10 cellular contexts compared by ENCODE assay signal in genomic region chr18:79986726-79987125, GRCh38. TPM values are rescaled to one million over a fixed set of nuclear protein-coding genes. Genes with fewer than 3 reads are reported as not detected.
A peak's percentile ranks its signal among the peaks of the same experiment; 100 is the strongest.
DNase-seq lines count a peak whose midpoint lies in the region; ATAC-seq and TF ChIP-seq lines count a peak whose summit lies in the region.
"Had no signal": no experiment of that assay in that cellular context is flagged by ENCODE, and none has a peak within 500 bp of the region (broad histone marks: within the 10 kb centered on the region; RNA-seq: fewer than 3 reads in every experiment).

No MANE protein-coding gene starts in this region.

- peaks cover 43% of the 10 kb centered on the region for H3K4me1 Mint-ChIP-seq in T-helper 2 cell treated with Interferon-gamma antibody and Interleukin-4, amounts not matched to agents 5 μg/mL and 100 μg/mL, for 36 hours (ENCODE audit: low read depth)
- peaks cover 37% of the 10 kb centered on the region for H3K4me1 Mint-ChIP-seq in T-helper 17 cell
- peaks cover 59% of the 10 kb centered on the region for H3K4me1 Mint-ChIP-seq in stimulated activated memory B cell treated with anti-CD40 and anti-IgM and Interleukin-4, amounts not matched to agents 10 μg/mL and 1 μg/mL and 100 μg/mL, for 72 hours

- peaks cover 1% of the 10 kb centered on the region for H3K27me3 Mint-ChIP-seq in T-helper 2 cell treated with Interferon-gamma antibody and Interleukin-4, amounts not matched to agents 5 μg/mL and 100 μg/mL, for 36 hours (ENCODE audit: low read depth)
- H3K27me3 Mint-ChIP-seq in T-helper 17 cell, result no peaks in the 10 kb centered on the region
- H3K27me3 Mint-ChIP-seq in stimulated activated memory B cell treated with anti-CD40 and anti-IgM and Interleukin-4, amounts not matched to agents 10 μg/mL and 1 μg/mL and 100 μg/mL, for 72 hours, result no peaks in the 10 kb centered on the region

- DNase-seq in T-helper 2 cell treated with Interferon-gamma antibody and Interleukin-4, amounts not matched to agents 5 μg/mL and 100 μg/mL, for 36 hours (ENCODE audit: low spot score), result no peak
- DNase-seq in T-helper 2 cell, result no peak
- no peak for DNase-seq in T-helper 17 cell
- peak in 1 of 2 donors; percentile 36 for DNase-seq in foreskin fibroblast
- no peak for DNase-seq in NCI-H2171 treated with DMSO at 0.1 percent for 48 hours (lab: John Stamatoyannopoulos, UW)
- DNase-seq: activated CD4-positive, alpha-beta T cell treated with anti-CD3 and anti-CD28 coated beads for 48 hours; left colon had no signal

- ATAC-seq in T-helper 17 cell, result no peak
- ATAC-seq in stimulated activated memory B cell treated with anti-CD40 and anti-IgM and Interleukin-4, amounts not matched to agents 10 μg/mL and 1 μg/mL and 100 μg/mL, for 72 hours, result no peak
- no peak for ATAC-seq in GM18861 (IDR thresholded peaks at IDR 0.05; ENCODE audit: unreplicated experiment)
- no peak for ATAC-seq in HG02973 (IDR thresholded peaks at IDR 0.05; ENCODE audit: unreplicated experiment)
- ATAC-seq: left colon had no signal

- no peak for TF ChIP-seq CTCF in foreskin fibroblast (IDR thresholded peaks at IDR 0.05; ENCODE audit: low read depth, low read length)

- peak overlapping the region; percentile 74 for H3K27ac Mint-ChIP-seq in T-helper 2 cell treated with Interferon-gamma antibody and Interleukin-4, amounts not matched to agents 5 μg/mL and 100 μg/mL, for 36 hours
- H3K27ac Mint-ChIP-seq in T-helper 17 cell, result peak overlapping the region; percentile 92
- H3K27ac Mint-ChIP-seq in stimulated activated memory B cell treated with anti-CD40 and anti-IgM and Interleukin-4, amounts not matched to agents 10 μg/mL and 1 μg/mL and 100 μg/mL, for 72 hours, result peak overlapping the region; percentile 91

- no peaks in the 10 kb centered on the region for H3K9me3 Mint-ChIP-seq in T-helper 2 cell treated with Interferon-gamma antibody and Interleukin-4, amounts not matched to agents 5 μg/mL and 100 μg/mL, for 36 hours
- no peaks in the 10 kb centered on the region for H3K9me3 Mint-ChIP-seq in stimulated activated memory B cell treated with anti-CD40 and anti-IgM and Interleukin-4, amounts not matched to agents 10 μg/mL and 1 μg/mL and 100 μg/mL, for 72 hours

- H3K9me3 ChIP-seq in T-helper 17 cell (ENCODE audit: control insufficient read depth, low read length, poor library complexity, severe bottlenecking), result no peaks in the 10 kb centered on the region

- H3K36me3 Mint-ChIP-seq in T-helper 2 cell treated with Interferon-gamma antibody and Interleukin-4, amounts not matched to agents 5 μg/mL and 100 μg/mL, for 36 hours (ENCODE audit: low read depth), result peaks cover 28% of the 10 kb centered on the region
- no peaks in the 10 kb centered on the region for H3K36me3 Mint-ChIP-seq in T-helper 17 cell (ENCODE audit: low read depth)
- H3K36me3 Mint-ChIP-seq in stimulated activated memory B cell treated with anti-CD40 and anti-IgM and Interleukin-4, amounts not matched to agents 10 μg/mL and 1 μg/mL and 100 μg/mL, for 72 hours, result peaks cover 33% of the 10 kb centered on the region

- H3K4me3 ChIP-seq in foreskin fibroblast (ENCODE audit: low read depth in 1 of 2, low read length in 2 of 2), result peak overlapping the region; percentile 93 to 97

- peak overlapping the region; percentile 90 for H3K4me3 Mint-ChIP-seq in T-helper 2 cell treated with Interferon-gamma antibody and Interleukin-4, amounts not matched to agents 5 μg/mL and 100 μg/mL, for 36 hours
- peak overlapping the region; percentile 94 for H3K4me3 Mint-ChIP-seq in T-helper 17 cell
- peak overlapping the region; percentile 80 for H3K4me3 Mint-ChIP-seq in stimulated activated memory B cell treated with anti-CD40 and anti-IgM and Interleukin-4, amounts not matched to agents 10 μg/mL and 1 μg/mL and 100 μg/mL, for 72 hours

RNA-seq across cellular contexts. Expression of gene TXNL4A, which starts 1.6 kb away (rescaled TPM):
- total RNA-seq in T-helper 17 cell, result 10 to 100 TPM; 75.2 to 77.2 TPM

RNA-seq across cellular contexts. Expression of gene HSBP1L1, which starts 22.3 kb away (rescaled TPM):
- total RNA-seq in T-helper 17 cell, result 10 to 100 TPM; 17.9 to 21.5 TPM

RNA-seq across cellular contexts. Expression of gene SLC66A2, which starts 35.3 kb away (rescaled TPM):
- 10 to 100 TPM; 43.6 to 56.9 TPM for total RNA-seq in T-helper 17 cell

RNA-seq across cellular contexts. Expression of gene RBFA, which starts 47.5 kb away (rescaled TPM):
- total RNA-seq in T-helper 17 cell, result 10 to 100 TPM; 15.0 to 16.1 TPM
